In the genomic region with DNA sequence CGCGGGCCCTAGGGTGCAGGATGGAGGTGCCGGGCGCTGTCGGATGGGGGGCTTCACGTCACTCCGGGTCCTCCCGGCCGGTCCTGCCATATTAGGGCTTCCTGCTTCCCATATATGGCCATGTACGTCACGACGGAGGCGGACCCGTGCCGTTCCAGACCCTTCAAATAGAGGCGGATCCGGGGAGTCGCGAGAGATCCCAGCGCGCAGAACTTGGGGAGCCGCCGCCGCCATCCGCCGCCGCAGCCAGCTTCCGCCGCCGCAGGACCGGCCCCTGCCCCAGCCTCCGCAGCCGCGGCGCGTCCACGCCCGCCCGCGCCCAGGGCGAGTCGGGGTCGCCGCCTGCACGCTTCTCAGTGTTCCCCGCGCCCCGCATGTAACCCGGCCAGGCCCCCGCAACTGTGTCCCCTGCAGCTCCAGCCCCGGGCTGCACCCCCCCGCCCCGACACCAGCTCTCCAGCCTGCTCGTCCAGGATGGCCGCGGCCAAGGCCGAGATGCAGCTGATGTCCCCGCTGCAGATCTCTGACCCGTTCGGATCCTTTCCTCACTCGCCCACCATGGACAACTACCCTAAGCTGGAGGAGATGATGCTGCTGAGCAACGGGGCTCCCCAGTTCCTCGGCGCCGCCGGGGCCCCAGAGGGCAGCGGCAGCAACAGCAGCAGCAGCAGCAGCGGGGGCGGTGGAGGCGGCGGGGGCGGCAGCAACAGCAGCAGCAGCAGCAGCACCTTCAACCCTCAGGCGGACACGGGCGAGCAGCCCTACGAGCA, we compare ENCODE assay signal across 1 cellular context.
TF ChIP-seq lines count a peak whose summit lies in the region.

Gene EGR1 (plus strand): TSS at position 192 of the 770 bp plus-strand sequence. CDS start 283 bp downstream, at position 475.

TF ChIP-seq in K562, 482 proteins besides CTCF, POLR2A, EP300 and RAD21 (continued from another document and continues in another):
- TF ChIP-seq ZNF407 (IDR thresholded peaks at IDR 0.05; ENCODE audit: low read depth) = no peak
- no peak for TF ChIP-seq ZNF41 (CRISPR knock-in tag; conservative IDR thresholded peaks at IDR 0.05)
- no peak for TF ChIP-seq CBFA2T3 (IDR thresholded peaks at IDR 0.05)
- no peak for TF ChIP-seq ZNF23 (CRISPR knock-in tag; IDR thresholded peaks at IDR 0.05)
- peak; percentile 100; the same call in 1 of the 2 replicates for TF ChIP-seq RBM15 (IDR thresholded peaks at IDR 0.05; ENCODE audit: insufficient read depth, low read length)
- TF ChIP-seq CHD1 (IDR thresholded peaks at IDR 0.05; ENCODE audit: low read length) = no peak
- no peak for TF ChIP-seq SPI1 (IDR thresholded peaks at IDR 0.05; ENCODE audit: borderline replicate concordance, low read depth, low read length)
- no peak for TF ChIP-seq CBFA2T2 (conservative IDR thresholded peaks at IDR 0.05)
- TF ChIP-seq ZNF121 (CRISPR knock-in tag; conservative IDR thresholded peaks at IDR 0.05) = no peak
- peak; percentile 95 for TF ChIP-seq GTF2B (IDR thresholded peaks at IDR 0.05; ENCODE audit: extremely low read depth, insufficient read length)
- TF ChIP-seq CBFB (CRISPR knock-in tag; IDR thresholded peaks at IDR 0.05) = no peak; the same call in 1 of the 2 replicates
- no peak for TF ChIP-seq KAT8 (IDR thresholded peaks at IDR 0.05; ENCODE audit: low read depth)
- no peak for TF ChIP-seq MTA1 (IDR thresholded peaks at IDR 0.05; ENCODE audit: borderline replicate concordance)
- TF ChIP-seq MGA (IDR thresholded peaks at IDR 0.05) = no peak
- TF ChIP-seq CEBPG (CRISPR knock-in tag; IDR thresholded peaks at IDR 0.05) = peak; percentile 32; the same call in 1 of the 2 replicates
- TF ChIP-seq CEBPG (tag; conservative IDR thresholded peaks at IDR 0.05 in 1 of 2, IDR thresholded peaks at IDR 0.05 in 1 of 2) = no peak
- TF ChIP-seq PREB (CRISPR knock-in tag; IDR thresholded peaks at IDR 0.05) = peak; percentile 73; the same call in 1 of the 2 replicates
- TF ChIP-seq ZNF764 (CRISPR knock-in tag; IDR thresholded peaks at IDR 0.05; ENCODE audit: low read depth) = no peak
- TF ChIP-seq, protein P1, sequence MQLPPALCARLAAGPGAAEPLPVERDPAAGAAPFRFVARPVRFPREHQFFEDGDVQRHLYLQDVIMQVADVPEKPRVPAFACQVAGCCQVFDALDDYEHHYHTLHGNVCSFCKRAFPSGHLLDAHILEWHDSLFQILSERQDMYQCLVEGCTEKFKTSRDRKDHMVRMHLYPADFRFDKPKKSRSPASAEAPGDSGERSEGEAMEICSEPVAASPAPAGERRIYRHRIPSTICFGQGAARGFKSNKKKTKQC (CRISPR knock-in tag; IDR thresholded peaks at IDR 0.05) = no peak
- no peak for TF ChIP-seq CBX2 (IDR thresholded peaks at IDR 0.05; ENCODE audit: insufficient read depth, low read length, poor library complexity, severe bottlenecking)
- TF ChIP-seq MTF1 (CRISPR knock-in tag; IDR thresholded peaks at IDR 0.05; ENCODE audit: borderline replicate concordance) = no peak
- TF ChIP-seq ZNF197 (CRISPR knock-in tag; IDR thresholded peaks at IDR 0.05; ENCODE audit: low read depth) = no peak
- no peak for TF ChIP-seq NCOA6 (IDR thresholded peaks at IDR 0.05)
- TF ChIP-seq NRF1 (conservative IDR thresholded peaks at IDR 0.05 in 1 of 2, IDR thresholded peaks at IDR 0.05 in 1 of 2) = peak in 1 of 2 experiments; percentile 63; a peak in 3 of 4 replicates
- no peak for TF ChIP-seq SMARCA5 (IDR thresholded peaks at IDR 0.05)
- TF ChIP-seq SAFB (IDR thresholded peaks at IDR 0.05; ENCODE audit: borderline replicate concordance, low read depth, low read length) = peak; percentile 92
- no peak for TF ChIP-seq ARID3A (IDR thresholded peaks at IDR 0.05; ENCODE audit: borderline replicate concordance, low read depth, low read length)
